9 cellular contexts compared by ENCODE assay signal in genomic region chr11:68721075-68721474, GRCh38. TPM values are rescaled to one million over a fixed set of nuclear protein-coding genes. Genes with fewer than 3 reads are reported as not detected.
"Had no signal": no experiment of that assay in that cellular context is flagged by ENCODE, and none has a peak within 500 bp of the region (broad histone marks: within the 10 kb centered on the region; RNA-seq: fewer than 3 reads in every experiment).

No MANE protein-coding gene starts in this region.

- H3K27ac ChIP-seq: HL-60, KMS-11 had no signal

- H3K4me2 ChIP-seq: KMS-11 had no signal

- DNase-seq: IMR-90, KBM-7, KG1 had no signal

- ATAC-seq: HepG2 had no signal

- FAIRE-seq: HepG2 had no signal

- H3K9ac ChIP-seq: KMS-11 had no signal

RNA-seq across cellular contexts. Expression of gene GAL, which starts 36.7 kb away (rescaled TPM):
- total RNA-seq: HepG2, HT-29, HT1080, IMR-90 had no signal
- polyA plus RNA-seq: HepG2, IgD-negative memory B cell had no signal
